Comparison of ENCODE assay signal across 13 cellular contexts in genomic region chr9:113772121-113772885, GRCh38.
DNase-seq lines count a peak whose midpoint lies in the region; TF ChIP-seq lines count a peak whose summit lies in the region.
"Had no signal": no experiment of that assay in that cellular context is flagged by ENCODE, and none has a peak within 500 bp of the region (broad histone marks: within the 10 kb centered on the region; RNA-seq: fewer than 3 reads in every experiment).

No MANE protein-coding gene starts in this region.

- H3K9me3 ChIP-seq in WERI-Rb-1 (ENCODE audit: severe bottlenecking), result no peaks in the 10 kb centered on the region
- H3K9me3 ChIP-seq: neutrophil had no signal

- TF ChIP-seq CTCF in choroid plexus epithelial cell (conservative IDR thresholded peaks at IDR 0.05; ENCODE audit: low read depth, low read length), result no peak
- TF ChIP-seq CTCF in WERI-Rb-1 (IDR thresholded peaks at IDR 0.05; ENCODE audit: low read depth, low read length), result no peak

- no peak overlapping the region for H3K27ac ChIP-seq in WERI-Rb-1
- H3K27ac ChIP-seq: neutrophil, skin epidermis had no signal

- no peaks in the 10 kb centered on the region for H3K36me3 ChIP-seq in WERI-Rb-1
- H3K36me3 ChIP-seq: neutrophil had no signal

- H3K4me3 ChIP-seq in choroid plexus epithelial cell (ENCODE audit: low read depth, low read length) (no peak overlapping the region), WERI-Rb-1 (ENCODE audit: low read depth, low read length) (no peak overlapping the region)
- H3K4me3 ChIP-seq: skin epidermis had no signal

- DNase-seq in A172 (ENCODE audit: low spot score) (peak; percentile 5), HCEC 1CT (peak; percentile 80), choroid plexus epithelial cell (ENCODE audit: low read depth) (peak; percentile 73), iris pigment epithelial cell (ENCODE audit: low read depth) (peak; percentile 72), WERI-Rb-1 (no peak), kidney tubule cell (ENCODE audit: low spot score) (no peak), OCI-M2 (lab: John Stamatoyannopoulos, UW; ENCODE audit: unreplicated experiment) (no peak)
- DNase-seq in activated CD8-positive, alpha-beta memory T cell treated with anti-CD3 and anti-CD28 coated beads for 24 hours, result no peak
- DNase-seq: DMS 273 treated with DMSO at 0.1 percent for 48 hours, NCI-H1092 treated with DMSO at 0.1 percent for 48 hours, NCI-H345 had no signal

- H3K27me3 ChIP-seq in WERI-Rb-1 (ENCODE audit: insufficient read depth, low read depth, severe bottlenecking), result peaks cover 59% of the 10 kb centered on the region

Comparison
In these comparisons a context has a peak if more than half of its experiments do, and no peak if none do; other contexts are left out.
1. DNase-seq: peak in A172 (single experiment), HCEC 1CT (single experiment), choroid plexus epithelial cell (single experiment) and iris pigment epithelial cell (single experiment); none in WERI-Rb-1 (single experiment), kidney tubule cell (single experiment), OCI-M2 (single experiment) and activated CD8-positive, alpha-beta memory T cell treated with anti-CD3 and anti-CD28 coated beads for 24 hours (single experiment).